Comparison of ENCODE assay signal across 1 cellular context in the genomic region with DNA sequence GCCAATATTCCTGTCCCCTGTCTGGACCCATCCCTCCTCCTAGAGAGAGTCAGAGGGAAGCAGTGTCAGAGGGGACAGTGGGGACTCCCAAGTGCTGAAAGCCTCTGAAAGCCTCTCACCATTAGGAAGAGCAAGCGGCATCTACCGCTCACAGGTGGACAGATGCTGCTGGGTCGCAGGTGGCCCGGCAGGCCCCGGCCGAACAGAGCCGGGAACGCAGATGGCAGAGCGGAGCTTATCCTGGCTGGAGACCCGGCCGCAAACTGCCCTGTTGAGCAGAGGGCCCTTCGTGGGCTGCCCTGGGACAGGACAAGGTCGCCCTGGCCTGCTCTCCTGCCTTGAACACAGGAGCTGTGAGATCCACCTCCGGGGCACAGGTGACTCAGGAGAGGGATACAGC.
TF ChIP-seq lines count a peak whose summit lies in the region.

No MANE protein-coding gene starts in this region.

TF ChIP-seq in endothelial cell of umbilical vein, 7 proteins besides CTCF, POLR2A, EP300 and RAD21:
- no peak for TF ChIP-seq GATA2 (IDR thresholded peaks at IDR 0.05; ENCODE audit: insufficient read depth, insufficient read length, low read depth, low read length)
